In the genomic region with DNA sequence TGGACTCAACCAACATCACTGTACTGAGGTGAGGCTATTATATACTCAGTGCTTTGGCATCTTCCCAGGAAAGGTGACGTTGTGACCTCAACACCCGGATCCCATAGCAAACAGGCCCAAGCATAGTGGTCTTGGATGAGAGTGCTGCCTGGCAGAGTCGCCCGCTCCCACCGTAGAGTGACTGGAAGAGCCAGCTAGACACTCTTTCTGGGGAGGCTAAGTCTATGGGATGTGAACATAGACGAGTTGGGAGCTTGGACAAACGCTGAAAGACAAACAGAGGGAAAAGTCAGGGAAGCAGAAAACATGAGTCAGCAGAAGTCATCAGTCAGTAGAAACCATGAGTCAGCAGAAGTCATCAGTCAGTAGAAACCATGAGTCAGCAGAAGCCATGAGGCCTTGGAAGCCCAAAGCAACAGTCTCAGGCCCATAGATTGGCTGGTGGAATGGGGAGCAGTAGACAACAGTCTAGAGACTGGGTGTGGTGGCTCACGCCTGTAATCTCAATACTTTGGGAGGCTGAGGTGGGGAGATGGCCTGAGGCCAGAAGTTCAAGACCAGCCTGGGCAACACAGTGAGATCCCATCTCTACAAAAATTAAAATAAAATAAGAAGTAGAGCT, we compare ENCODE assay signal across 11 cellular contexts.
DNase-seq lines count a peak whose midpoint lies in the region; ATAC-seq and TF ChIP-seq lines count a peak whose summit lies in the region.
"Had no signal": no experiment of that assay in that cellular context is flagged by ENCODE, and none has a peak within 500 bp of the region (broad histone marks: within the 10 kb centered on the region; RNA-seq: fewer than 3 reads in every experiment).

No MANE protein-coding gene starts in this region.

- DNase-seq in AG09309 (ENCODE audit: low read depth) (peak; percentile 44), HCEC 1CT (peak; percentile 45), SK-MEL-5 (ENCODE audit: low read depth, low spot score) (peak; percentile 31), fibroblast of mammary gland (ENCODE audit: low read depth) (peak; percentile 95), NCI-H2081 (lab: John Stamatoyannopoulos, UW) (no peak), DMS153 treated with DMSO at 0.1 percent for 48 hours (lab: John Stamatoyannopoulos, UW; ENCODE audit: unreplicated experiment) (no peak), COR-L47 (lab: John Stamatoyannopoulos, UW) (no peak)
- no peak for DNase-seq in CD4-positive, alpha-beta T cell
- DNase-seq: activated CD4-positive, alpha-beta T cell treated with anti-CD3 and anti-CD28 coated beads, Interleukin-2, amount 50 U/mL, for 1 hour; central memory CD4-positive, alpha-beta T cell; NCI-H526 treated with DMSO at 0.1 percent for 48 hours had no signal

- H3K4me3 Mint-ChIP-seq in CD4-positive, alpha-beta T cell: no peak overlapping the region

- peaks cover 2% of the 10 kb centered on the region for H3K9me3 ChIP-seq in CD4-positive, alpha-beta T cell (ENCODE audit: control insufficient read depth, low read length)

- CTCF ChIA-PET in CD4-positive, alpha-beta T cell (lab: Charles Lee): no interaction called here

- peaks cover 6% of the 10 kb centered on the region for H3K9me3 Mint-ChIP-seq in CD4-positive, alpha-beta T cell

- H3K27me3 ChIP-seq in CD4-positive, alpha-beta T cell (ENCODE audit: control insufficient read depth, insufficient read depth, low read length): no peaks in the 10 kb centered on the region

- no peak for ATAC-seq in CD4-positive, alpha-beta T cell (ENCODE audit: poor library complexity)

- no peak overlapping the region for H3K4me3 ChIP-seq in AG09309 (ENCODE audit: control insufficient read depth, low read depth, low read length)
- no peak overlapping the region for H3K4me3 ChIP-seq in fibroblast of mammary gland (ENCODE audit: control insufficient read depth, low read depth, low read length)

- no peaks in the 10 kb centered on the region for H3K36me3 Mint-ChIP-seq in CD4-positive, alpha-beta T cell (ENCODE audit: low read depth)

- TF ChIP-seq CTCF in AG09309 (IDR thresholded peaks at IDR 0.05; ENCODE audit: control insufficient read depth, insufficient read depth, low read depth, low read length, missing control alignments) (no peak), fibroblast of mammary gland (conservative IDR thresholded peaks at IDR 0.05; ENCODE audit: control insufficient read depth, insufficient read depth, low read depth, low read length) (no peak)
- no peak for TF ChIP-seq CTCF in CD4-positive, alpha-beta T cell (IDR thresholded peaks at IDR 0.05)

- H3K27ac ChIP-seq in CD4-positive, alpha-beta T cell (ENCODE audit: low read depth, low read length): no peak overlapping the region

- no peak overlapping the region for H3K27ac Mint-ChIP-seq in CD4-positive, alpha-beta T cell

- no peaks in the 10 kb centered on the region for H3K4me1 Mint-ChIP-seq in CD4-positive, alpha-beta T cell (ENCODE audit: low read depth)

- H3K27me3 Mint-ChIP-seq in CD4-positive, alpha-beta T cell: no peaks in the 10 kb centered on the region

- intact Hi-C loops in CD4-positive, alpha-beta T cell (cut with DNase I, micrococcal nuclease): no loop called here

- POLR2A ChIA-PET in CD4-positive, alpha-beta T cell (lab: Charles Lee): interaction anchor here (0.6 kb wide), 1 partner anchor 266 kb away, joined by 3 read pairs; no protein-coding TSS in a partner anchor

- in situ Hi-C loops in SK-MEL-5 (cut with HindIII; ENCODE audit: low pct_unique_long_range_greater_than_20kb, low sequenced_read_pairs): no loop called here

Comparison
In these comparisons a context has a peak if more than half of its experiments do, and no peak if none do; other contexts are left out.
1. DNase-seq: peak in AG09309 (single experiment), HCEC 1CT (single experiment), SK-MEL-5 (single experiment) and fibroblast of mammary gland (single experiment); none in NCI-H2081 (0 of 2), DMS153 treated with DMSO at 0.1 percent for 48 hours (single experiment), CD4-positive, alpha-beta T cell (0 of 10) and COR-L47 (single experiment).